ENCODE assay signal across 32 cellular contexts in genomic region chr7:90680496-90680895, GRCh38.
"Had no signal": no experiment of that assay in that cellular context is flagged by ENCODE, and none has a peak within 500 bp of the region (broad histone marks: within the 10 kb centered on the region; RNA-seq: fewer than 3 reads in every experiment).

No MANE protein-coding gene starts in this region.

- H3K27me3 Mint-ChIP-seq: activated CD4-positive, alpha-beta memory T cell treated with anti-CD3 and anti-CD28 coated beads for 36 hours; activated CD8-positive, alpha-beta memory T cell treated with anti-CD3 and anti-CD28 coated beads, Interleukin-2, amount 10 ng/mL, durations not matched to agents 7 days and 5 days; activated naive CD4-positive, alpha-beta T cell treated with anti-CD3 and anti-CD28 coated beads, Interleukin-2, amount 10 ng/mL, durations not matched to agents 7 days and 5 days; activated naive CD8-positive, alpha-beta T cell treated with anti-CD3 and anti-CD28 coated beads, Interleukin-2, amount 10 ng/mL, durations not matched to agents 7 days and 5 days; brain had no signal

- H3K27me3 ChIP-seq: ascending aorta, breast epithelium, cardiac muscle cell, colonic mucosa, foreskin keratinocyte, gastrocnemius medialis, heart left ventricle had no signal

- ATAC-seq: activated CD4-positive, alpha-beta T cell treated with anti-CD3 and anti-CD28 coated beads for 36 hours; activated CD8-positive, alpha-beta memory T cell treated with anti-CD3 and anti-CD28 coated beads, Interleukin-2, amount 10 ng/mL, durations not matched to agents 7 days and 5 days; activated CD8-positive, alpha-beta T cell treated with anti-CD3 and anti-CD28 coated beads, Interleukin-2, amount 10 ng/mL, durations not matched to agents 7 days and 5 days; activated naive CD4-positive, alpha-beta T cell treated with anti-CD3 and anti-CD28 coated beads, Interleukin-2, amount 50 U/mL, for 72 hours; activated T-cell treated with anti-CD3 and anti-CD28 coated beads, Interleukin-2, amount 50 U/mL, for 72 hours; esophagus mucosa; foreskin keratinocyte; gastrocnemius medialis; T-helper 17 cell had no signal

- H3K36me3 Mint-ChIP-seq: activated CD4-positive, alpha-beta memory T cell treated with anti-CD3 and anti-CD28 coated beads for 36 hours; activated CD8-positive, alpha-beta memory T cell treated with anti-CD3 and anti-CD28 coated beads, Interleukin-2, amount 10 ng/mL, durations not matched to agents 7 days and 5 days; activated naive CD4-positive, alpha-beta T cell treated with anti-CD3 and anti-CD28 coated beads, Interleukin-2, amount 10 ng/mL, durations not matched to agents 7 days and 5 days; activated naive CD4-positive, alpha-beta T cell treated with anti-CD3 and anti-CD28 coated beads, Interleukin-2, amount 50 U/mL, for 72 hours; activated naive CD8-positive, alpha-beta T cell treated with anti-CD3 and anti-CD28 coated beads, Interleukin-2, amount 10 ng/mL, durations not matched to agents 7 days and 5 days; brain had no signal

- H3K27ac ChIP-seq: ascending aorta, breast epithelium, cardiac muscle cell, colonic mucosa, foreskin keratinocyte, gastrocnemius medialis, heart left ventricle had no signal

- H3K4me3 Mint-ChIP-seq: activated CD4-positive, alpha-beta memory T cell treated with anti-CD3 and anti-CD28 coated beads for 36 hours; activated CD4-positive, alpha-beta T cell treated with anti-CD3 and anti-CD28 coated beads for 36 hours; activated CD4-positive, alpha-beta T cell treated with anti-CD3 and anti-CD28 coated beads, Interleukin-2, amount 10 ng/mL, durations not matched to agents 24 days and 14 days; activated CD8-positive, alpha-beta memory T cell treated with anti-CD3 and anti-CD28 coated beads, Interleukin-2, amount 10 ng/mL, durations not matched to agents 7 days and 5 days; activated CD8-positive, alpha-beta T cell treated with anti-CD3 and anti-CD28 coated beads, Interleukin-2, amount 10 ng/mL, durations not matched to agents 7 days and 5 days; activated naive CD4-positive, alpha-beta T cell treated with anti-CD3 and anti-CD28 coated beads, Interleukin-2, amount 10 ng/mL, durations not matched to agents 7 days and 5 days; activated naive CD8-positive, alpha-beta T cell treated with anti-CD3 and anti-CD28 coated beads, Interleukin-2, amount 10 ng/mL, durations not matched to agents 7 days and 5 days; activated T-cell treated with anti-CD3 and anti-CD28 coated beads, Interleukin-2, amount 50 U/mL, for 72 hours; endodermal cell; T-helper 17 cell; T-helper 2 cell treated with Interferon-gamma antibody and Interleukin-4, amounts not matched to agents 5 μg/mL and 100 μg/mL, for 36 hours had no signal

- H3K36me3 ChIP-seq: ascending aorta, breast epithelium, cardiac muscle cell, colonic mucosa, gastrocnemius medialis, heart left ventricle had no signal

- H3K9me3 Mint-ChIP-seq: activated CD4-positive, alpha-beta memory T cell treated with anti-CD3 and anti-CD28 coated beads for 36 hours; activated CD4-positive, alpha-beta T cell treated with anti-CD3 and anti-CD28 coated beads, Interleukin-2, amount 10 ng/mL, durations not matched to agents 24 days and 14 days; activated naive CD4-positive, alpha-beta T cell treated with anti-CD3 and anti-CD28 coated beads, Interleukin-2, amount 10 ng/mL, durations not matched to agents 7 days and 5 days; activated naive CD8-positive, alpha-beta T cell treated with anti-CD3 and anti-CD28 coated beads, Interleukin-2, amount 10 ng/mL, durations not matched to agents 7 days and 5 days; activated T-cell treated with anti-CD3 and anti-CD28 coated beads, Interleukin-2, amount 50 U/mL, for 72 hours; brain; endodermal cell; T-helper 2 cell treated with Interferon-gamma antibody and Interleukin-4, amounts not matched to agents 5 μg/mL and 100 μg/mL, for 36 hours had no signal

- DNase-seq: activated CD4-positive, alpha-beta memory T cell treated with anti-CD3 and anti-CD28 coated beads for 36 hours; activated CD4-positive, alpha-beta T cell treated with anti-CD3 and anti-CD28 coated beads for 36 hours; activated CD4-positive, alpha-beta T cell treated with anti-CD3 and anti-CD28 coated beads, Interleukin-2, amount 10 ng/mL, durations not matched to agents 24 days and 14 days; activated CD4-positive, CD25-positive, alpha-beta regulatory T cell; activated CD4-positive, CD25-positive, alpha-beta regulatory T cell treated with anti-CD3 and anti-CD28 coated beads, Interleukin-2, amount 50 U/mL, for 72 hours; activated CD8-positive, alpha-beta memory T cell treated with anti-CD3 and anti-CD28 coated beads, Interleukin-2, amount 10 ng/mL, durations not matched to agents 7 days and 5 days; activated CD8-positive, alpha-beta memory T cell treated with anti-CD3 and anti-CD28 coated beads, Interleukin-2, amount 50 U/mL, for 4 hours; activated CD8-positive, alpha-beta T cell treated with anti-CD3 and anti-CD28 coated beads, Interleukin-2, amount 10 ng/mL, durations not matched to agents 7 days and 5 days; activated gamma-delta T cell; activated naive CD4-positive, alpha-beta T cell; activated naive CD4-positive, alpha-beta T cell treated with anti-CD3 and anti-CD28 coated beads, Interleukin-2, amount 10 ng/mL, durations not matched to agents 7 days and 5 days; activated naive CD8-positive, alpha-beta T cell treated with anti-CD3 and anti-CD28 coated beads, Interleukin-2, amount 10 ng/mL, durations not matched to agents 7 days and 5 days; activated T-cell treated with anti-CD3 and anti-CD28 coated beads, Interleukin-2, amount 50 U/mL, for 1 hour; activated T-cell treated with anti-CD3 and anti-CD28 coated beads, Interleukin-2, amount 50 U/mL, for 72 hours; central memory CD4-positive, alpha-beta T cell; cerebellar nuclear complex; colonic mucosa; effector CD8-positive, alpha-beta T cell; endodermal cell; foreskin keratinocyte; gastrocnemius medialis; glutamatergic neuron; heart left ventricle; T-helper 17 cell; T1000 had no signal

- H3K27ac Mint-ChIP-seq: activated CD4-positive, alpha-beta memory T cell treated with anti-CD3 and anti-CD28 coated beads for 36 hours; activated CD4-positive, alpha-beta T cell treated with anti-CD3 and anti-CD28 coated beads for 36 hours; activated CD4-positive, alpha-beta T cell treated with anti-CD3 and anti-CD28 coated beads, Interleukin-2, amount 10 ng/mL, durations not matched to agents 24 days and 14 days; activated CD8-positive, alpha-beta memory T cell treated with anti-CD3 and anti-CD28 coated beads, Interleukin-2, amount 10 ng/mL, durations not matched to agents 7 days and 5 days; activated CD8-positive, alpha-beta T cell treated with anti-CD3 and anti-CD28 coated beads, Interleukin-2, amount 10 ng/mL, durations not matched to agents 7 days and 5 days; activated naive CD4-positive, alpha-beta T cell treated with anti-CD3 and anti-CD28 coated beads, Interleukin-2, amount 10 ng/mL, durations not matched to agents 7 days and 5 days; activated naive CD4-positive, alpha-beta T cell treated with anti-CD3 and anti-CD28 coated beads, Interleukin-2, amount 50 U/mL, for 72 hours; activated naive CD8-positive, alpha-beta T cell treated with anti-CD3 and anti-CD28 coated beads, Interleukin-2, amount 10 ng/mL, durations not matched to agents 7 days and 5 days; activated T-cell treated with anti-CD3 and anti-CD28 coated beads, Interleukin-2, amount 50 U/mL, for 72 hours; brain; endodermal cell; T-helper 17 cell; T-helper 2 cell treated with Interferon-gamma antibody and Interleukin-4, amounts not matched to agents 5 μg/mL and 100 μg/mL, for 36 hours had no signal

- H3K4me1 Mint-ChIP-seq: activated CD4-positive, alpha-beta T cell treated with anti-CD3 and anti-CD28 coated beads for 36 hours; activated CD4-positive, alpha-beta T cell treated with anti-CD3 and anti-CD28 coated beads, Interleukin-2, amount 10 ng/mL, durations not matched to agents 24 days and 14 days; activated CD8-positive, alpha-beta memory T cell treated with anti-CD3 and anti-CD28 coated beads, Interleukin-2, amount 10 ng/mL, durations not matched to agents 7 days and 5 days; activated naive CD4-positive, alpha-beta T cell treated with anti-CD3 and anti-CD28 coated beads, Interleukin-2, amount 10 ng/mL, durations not matched to agents 7 days and 5 days; activated naive CD8-positive, alpha-beta T cell treated with anti-CD3 and anti-CD28 coated beads, Interleukin-2, amount 10 ng/mL, durations not matched to agents 7 days and 5 days had no signal

- H3K4me3 ChIP-seq: ascending aorta, breast epithelium, cardiac muscle cell, colonic mucosa, gastrocnemius medialis, heart left ventricle had no signal

- H3K9me3 ChIP-seq: ascending aorta, breast epithelium, colonic mucosa, gastrocnemius medialis, heart left ventricle had no signal

- H3K4me1 ChIP-seq: ascending aorta, breast epithelium, colonic mucosa, foreskin keratinocyte had no signal
